ENCODE assay signal across 1 cellular context in genomic region chr16:72043058-72043457, GRCh38.
A peak's percentile ranks its signal among the peaks of the same experiment; 100 is the strongest.
TF ChIP-seq lines count a peak whose summit lies in the region.

No MANE protein-coding gene starts in this region.

TF ChIP-seq in liver, 16 proteins besides CTCF, POLR2A, EP300 and RAD21 (continued from another document):
- TF ChIP-seq ZBTB33 (IDR thresholded peaks at IDR 0.05) = peak; percentile 81
- TF ChIP-seq RXRA (IDR thresholded peaks at IDR 0.05) = peak; percentile 94 to 95
- peak; percentile 98 for TF ChIP-seq HNF4G (IDR thresholded peaks at IDR 0.05)
- TF ChIP-seq FOXA1 (IDR thresholded peaks at IDR 0.05) = no peak
